ENCODE assay signal across 8 cellular contexts in the genomic region with DNA sequence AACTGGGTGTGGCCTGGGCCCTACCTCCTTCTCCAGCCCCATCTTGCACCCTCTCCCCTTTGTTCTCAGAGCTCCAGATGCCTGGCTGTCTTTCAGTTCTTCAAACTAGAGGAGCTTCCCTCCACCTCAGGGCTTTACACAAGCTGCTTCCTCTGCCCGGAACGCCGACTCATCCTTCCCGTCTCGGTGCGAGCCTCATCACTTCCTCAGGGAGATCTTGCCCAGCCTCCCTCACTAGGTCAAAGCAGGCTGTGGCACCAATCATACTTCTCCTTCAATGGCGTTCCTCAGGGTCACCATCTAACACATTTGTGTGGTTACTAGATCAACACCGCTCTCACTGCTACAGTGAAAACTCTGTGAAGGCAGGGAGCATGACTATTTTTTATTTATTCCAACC. TPM values are rescaled to one million over a fixed set of nuclear protein-coding genes. Genes with fewer than 3 reads are reported as not detected.
DNase-seq lines count a peak whose midpoint lies in the region; ATAC-seq, FAIRE-seq and TF ChIP-seq lines count a peak whose summit lies in the region.

No MANE protein-coding gene starts in this region.

- no peak overlapping the region for H3K4me3 ChIP-seq in fibroblast of mammary gland (ENCODE audit: control insufficient read depth, low read depth, low read length)

- TF ChIP-seq CTCF in fibroblast of mammary gland (conservative IDR thresholded peaks at IDR 0.05; ENCODE audit: control insufficient read depth, insufficient read depth, low read depth, low read length): no peak

- no peak for TF ChIP-seq POLR2A in GM12891 (IDR thresholded peaks at IDR 0.05; ENCODE audit: low read depth, low read length)

- FAIRE-seq in GM12891 (lab: Jason Lieb, UNC): peak; percentile 64

- DNase-seq in GM12891 (ENCODE audit: insufficient read length, low spot score) (no peak), SIG-M5 treated with dmso at 0.1 percent for 504 hours (lab: John Stamatoyannopoulos, UW; ENCODE audit: unreplicated experiment) (peak; percentile 97), fibroblast of mammary gland (ENCODE audit: low read depth) (peak; percentile 86), renal cortical epithelial cell (ENCODE audit: low read depth) (peak; percentile 47), HuH-7.5 (ENCODE audit: low spot score) (no peak)

- ATAC-seq in HG03139 (IDR thresholded peaks at IDR 0.05; ENCODE audit: unreplicated experiment) (no peak), GM18868 (IDR thresholded peaks at IDR 0.05; ENCODE audit: unreplicated experiment) (no peak), GM21381 (IDR thresholded peaks at IDR 0.05; ENCODE audit: unreplicated experiment) (no peak)

TF ChIP-seq in GM12891, 5 proteins besides CTCF, POLR2A, EP300 and RAD21:
- TF ChIP-seq TAF1 (IDR thresholded peaks at IDR 0.05; ENCODE audit: low read depth, low read length) (no peak), SPI1 (IDR thresholded peaks at IDR 0.05; ENCODE audit: low read depth, low read length) (peak; percentile 57)

RNA-seq across cellular contexts. Expression of a gene that starts 56.2 kb away (rescaled TPM):
- polyA plus RNA-seq in GM12891 (2012; ENCODE audit: low read depth, missing spikeins): 1.4 TPM
- total RNA-seq in renal cortical epithelial cell: 11.6 and 20.7 TPM in 2 replicates

Comparison
In these comparisons a context has a peak if more than half of its experiments do, and no peak if none do; other contexts are left out.
1. DNase-seq: peak in SIG-M5 treated with dmso at 0.1 percent for 504 hours (single experiment), fibroblast of mammary gland (single experiment) and renal cortical epithelial cell (single experiment); none in GM12891 (single experiment) and HuH-7.5 (single experiment).